Comparison of ENCODE assay signal across 22 cellular contexts in genomic region chr16:49016461-49016860, GRCh38.
DNase-seq lines count a peak whose midpoint lies in the region; FAIRE-seq and TF ChIP-seq lines count a peak whose summit lies in the region.
"Had no signal": no experiment of that assay in that cellular context is flagged by ENCODE, and none has a peak within 500 bp of the region (broad histone marks: within the 10 kb centered on the region; RNA-seq: fewer than 3 reads in every experiment).

No MANE protein-coding gene starts in this region.

- 91 to 98% methylated on average over 5 to 8 of the region's 8 CpGs for WGBS in endodermal cell (ENCODE audit: insufficient coverage in 1 of 2, insufficient read length in 1 of 2), 2 experiments

- TF ChIP-seq CTCF in VCaP (conservative IDR thresholded peaks at IDR 0.05) (no peak), endodermal cell (conservative IDR thresholded peaks at IDR 0.05) (no peak)

- peaks cover 4% of the 10 kb centered on the region for H3K27me3 Mint-ChIP-seq in endodermal cell (ENCODE audit: insufficient read depth)
- H3K27me3 Mint-ChIP-seq: CD4-positive, CD25-positive, alpha-beta regulatory T cell; CD8-positive, alpha-beta memory T cell; IgD-negative memory B cell had no signal

- no peak for FAIRE-seq in frontal cortex (lab: Jason Lieb, UNC)
- FAIRE-seq: A204.1, GM12878, GM19239, HepG2 had no signal

- no peaks in the 10 kb centered on the region for H3K36me3 ChIP-seq in endodermal cell (ENCODE audit: control insufficient read depth, insufficient read depth, low read length)
- H3K36me3 ChIP-seq: BE2C had no signal

- H3K27ac ChIP-seq in VCaP, result peak overlapping the region; percentile 18; the same call in 1 of the 2 replicates
- H3K27ac ChIP-seq in endodermal cell (ENCODE audit: low read depth, low read length), result no peak overlapping the region
- H3K27ac ChIP-seq: GM23248 had no signal

- no peaks in the 10 kb centered on the region for H3K27me3 ChIP-seq in endodermal cell (ENCODE audit: control insufficient read depth, insufficient read depth, low read length, poor library complexity, severe bottlenecking)
- H3K27me3 ChIP-seq: BE2C had no signal

- peaks cover 25% of the 10 kb centered on the region for H3K4me1 Mint-ChIP-seq in endodermal cell
- H3K4me1 Mint-ChIP-seq: CD4-positive, CD25-positive, alpha-beta regulatory T cell; CD8-positive, alpha-beta memory T cell; IgD-negative memory B cell had no signal

- no peaks in the 10 kb centered on the region for H3K36me3 Mint-ChIP-seq in endodermal cell (ENCODE audit: low read depth)
- H3K36me3 Mint-ChIP-seq: CD4-positive, CD25-positive, alpha-beta regulatory T cell; CD8-positive, alpha-beta memory T cell; IgD-negative memory B cell had no signal

- H3K27ac Mint-ChIP-seq in endodermal cell, result no peak overlapping the region
- H3K27ac Mint-ChIP-seq: CD4-positive, CD25-positive, alpha-beta regulatory T cell; CD8-positive, alpha-beta memory T cell; HFFc6; IgD-negative memory B cell had no signal

- H3K4me3 ChIP-seq in endodermal cell (ENCODE audit: low read length), result no peak overlapping the region
- H3K4me3 ChIP-seq: GM12878, GM23248 had no signal

- peaks cover 2% of the 10 kb centered on the region for H3K9me3 Mint-ChIP-seq in endodermal cell

- peaks cover 19% of the 10 kb centered on the region for H3K4me1 ChIP-seq in endodermal cell (ENCODE audit: control insufficient read depth, insufficient read depth, low read length)
- H3K4me1 ChIP-seq: BE2C had no signal

- H3K9me3 ChIP-seq in endodermal cell (ENCODE audit: control insufficient read depth, low read length), result no peaks in the 10 kb centered on the region
- H3K9me3 ChIP-seq: BE2C had no signal

- H3K4me3 Mint-ChIP-seq in endodermal cell, result no peak overlapping the region
- H3K4me3 Mint-ChIP-seq: CD4-positive, CD25-positive, alpha-beta regulatory T cell; CD8-positive, alpha-beta memory T cell; HFFc6; IgD-negative memory B cell had no signal

- DNase-seq in cerebellum (ENCODE audit: low spot score) (peak; percentile 84), endodermal cell (peak; percentile 14), frontal cortex (ENCODE audit: low spot score in 2 of 2) (no peak), activated gamma-delta T cell treated with Interleukin-2 at 50 U/mL for 16 hours (no peak)
- DNase-seq in central memory CD4-positive, alpha-beta T cell, result no peak
- DNase-seq: ACHN; BE2C; CD4-positive, CD25-positive, alpha-beta regulatory T cell; CD8-positive, alpha-beta memory T cell; COR-L47; DMS153; DMS79 treated with DMSO at 0.1 percent for 48 hours; GM23248; H7; HFFc6; KBM-7 had no signal

- H3K9ac ChIP-seq in endodermal cell (ENCODE audit: extremely low read depth, low read length, poor library complexity, severe bottlenecking), result no peak overlapping the region
- H3K9ac ChIP-seq: GM23248 had no signal

Comparison
In these comparisons a context has a peak if more than half of its experiments do, and no peak if none do; other contexts are left out.
1. DNase-seq: peak in cerebellum (single experiment) and endodermal cell (single experiment); none in frontal cortex (0 of 2), activated gamma-delta T cell treated with Interleukin-2 at 50 U/mL for 16 hours (single experiment) and central memory CD4-positive, alpha-beta T cell (single experiment).